In genomic region chr15:31230630-31231485, GRCh38 we compare ENCODE assay signal across 11 cellular contexts.
DNase-seq lines count a peak whose midpoint lies in the region; ATAC-seq lines count a peak whose summit lies in the region.
"Had no signal": no experiment of that assay in that cellular context is flagged by ENCODE, and none has a peak within 500 bp of the region (broad histone marks: within the 10 kb centered on the region; RNA-seq: fewer than 3 reads in every experiment).

No MANE protein-coding gene starts in this region.

- H3K36me3 Mint-ChIP-seq in stimulated activated memory B cell treated with anti-CD40 and anti-IgM and Interleukin-4, amounts not matched to agents 10 μg/mL and 1 μg/mL and 100 μg/mL, for 72 hours = peaks cover 7% of the 10 kb centered on the region

- no peaks in the 10 kb centered on the region for H3K27me3 Mint-ChIP-seq in stimulated activated memory B cell treated with anti-CD40 and anti-IgM and Interleukin-4, amounts not matched to agents 10 μg/mL and 1 μg/mL and 100 μg/mL, for 72 hours

- ATAC-seq in HG03565 (IDR thresholded peaks at IDR 0.05; ENCODE audit: unreplicated experiment) = peak; percentile 86
- peak; percentile 96 for ATAC-seq in stimulated activated memory B cell treated with anti-CD40 and anti-IgM and Interleukin-4, amounts not matched to agents 10 μg/mL and 1 μg/mL and 100 μg/mL, for 72 hours
- ATAC-seq: A549 had no signal

- H3K4me3 Mint-ChIP-seq in stimulated activated memory B cell treated with anti-CD40 and anti-IgM and Interleukin-4, amounts not matched to agents 10 μg/mL and 1 μg/mL and 100 μg/mL, for 72 hours = peak overlapping the region; percentile 61

- H3K4me1 Mint-ChIP-seq in stimulated activated memory B cell treated with anti-CD40 and anti-IgM and Interleukin-4, amounts not matched to agents 10 μg/mL and 1 μg/mL and 100 μg/mL, for 72 hours = peaks cover 83% of the 10 kb centered on the region

- peak overlapping the region; percentile 82 for H3K27ac Mint-ChIP-seq in stimulated activated memory B cell treated with anti-CD40 and anti-IgM and Interleukin-4, amounts not matched to agents 10 μg/mL and 1 μg/mL and 100 μg/mL, for 72 hours

- H3K9me3 Mint-ChIP-seq in stimulated activated memory B cell treated with anti-CD40 and anti-IgM and Interleukin-4, amounts not matched to agents 10 μg/mL and 1 μg/mL and 100 μg/mL, for 72 hours = no peaks in the 10 kb centered on the region

- DNase-seq in NCI-H510A (lab: John Stamatoyannopoulos, UW) (peak; percentile 9), NCI-H510A treated with DMSO at 0.1 percent for 48 hours (lab: John Stamatoyannopoulos, UW) (no peak), H4 (ENCODE audit: low spot score) (peak; percentile 1), AG08396 (ENCODE audit: low spot score) (no peak), hepatic stellate cell (ENCODE audit: low spot score) (no peak)
- DNase-seq in stimulated activated CD4-positive, alpha-beta T cell treated with anti-CD3 and anti-CD28 coated beads, Interleukin-2, amount 100 ng/mL, for 48 hours = no peak
- DNase-seq: mammary epithelial cell; stimulated activated CD4-positive, alpha-beta T cell treated with anti-CD3 and anti-CD28 coated beads, Interleukin-1b, Interleukin-23, amount 100 ng/mL, for 48 hours had no signal

Comparison
In these comparisons a context has a peak if more than half of its experiments do, and no peak if none do; other contexts are left out.
1. DNase-seq: peak in NCI-H510A (single experiment) and H4 (single experiment); none in NCI-H510A treated with DMSO at 0.1 percent for 48 hours (single experiment), AG08396 (single experiment), hepatic stellate cell (single experiment) and stimulated activated CD4-positive, alpha-beta T cell treated with anti-CD3 and anti-CD28 coated beads, Interleukin-2, amount 100 ng/mL, for 48 hours (0 of 2).